ENCODE assay signal across 8 cellular contexts in the genomic region with DNA sequence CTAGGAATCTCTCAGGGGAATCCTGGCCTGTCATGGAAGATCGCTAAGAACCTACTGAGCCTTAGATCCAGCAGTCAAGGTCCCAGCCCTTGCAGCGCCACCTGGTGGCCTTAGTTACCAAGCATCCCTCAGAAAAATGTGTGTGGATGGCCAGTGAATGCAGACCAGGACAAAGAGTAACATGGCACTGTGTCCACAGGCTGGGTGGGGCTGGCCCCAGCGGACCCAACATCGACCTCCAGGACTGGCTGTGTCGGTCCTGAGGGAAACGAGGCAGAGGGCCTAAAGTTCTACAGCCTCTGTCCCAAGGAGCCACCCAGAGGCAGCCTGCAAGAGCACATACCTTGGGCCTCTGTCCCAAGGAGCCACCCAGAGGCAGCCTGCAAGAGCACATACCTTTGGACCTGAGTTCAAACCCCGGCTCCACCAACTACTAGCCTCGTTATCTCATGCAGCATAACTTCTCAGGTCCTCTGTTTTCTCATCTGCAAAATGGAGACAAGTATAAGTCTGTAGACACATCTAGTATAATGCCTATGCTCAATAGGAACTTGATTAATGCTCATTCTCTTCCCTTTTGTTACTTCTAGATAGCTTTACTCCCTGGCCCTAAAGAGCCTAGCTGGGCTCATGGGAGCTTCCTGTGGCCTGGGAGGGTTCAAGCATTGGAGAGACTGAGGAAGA. TPM values are rescaled to one million over a fixed set of nuclear protein-coding genes. Genes with fewer than 3 reads are reported as not detected.
DNase-seq lines count a peak whose midpoint lies in the region; ATAC-seq and TF ChIP-seq lines count a peak whose summit lies in the region.

No MANE protein-coding gene starts in this region.

- H3K27ac Mint-ChIP-seq in activated naive CD8-positive, alpha-beta T cell treated with anti-CD3 and anti-CD28 coated beads, Interleukin-2, amount 10 ng/mL, durations not matched to agents 7 days and 5 days = peak overlapping the region; percentile 86

- H3K27me3 ChIP-seq in heart left ventricle = no peaks in the 10 kb centered on the region

- no peaks in the 10 kb centered on the region for H3K36me3 Mint-ChIP-seq in activated naive CD8-positive, alpha-beta T cell treated with anti-CD3 and anti-CD28 coated beads, Interleukin-2, amount 10 ng/mL, durations not matched to agents 7 days and 5 days

- POLR2A ChIA-PET in activated naive CD8-positive, alpha-beta T cell treated with anti-CD3 and anti-CD28 coated beads, Interleukin-2, amount 10 ng/mL, durations not matched to agents 7 days and 5 days (lab: Charles Lee) = interaction anchor here (0.7 to 2.6 kb wide), 6 partner anchors 15 to 281 kb away, joined by 3 to 9 read pairs (median 4); no protein-coding TSS in a partner anchor

- no peaks in the 10 kb centered on the region for H3K9me3 ChIP-seq in heart left ventricle

- peak; percentile 20 for ATAC-seq in activated naive CD8-positive, alpha-beta T cell treated with anti-CD3 and anti-CD28 coated beads, Interleukin-2, amount 10 ng/mL, durations not matched to agents 7 days and 5 days (ENCODE audit: low read depth)
- peak; percentile 24 to 86 (median 80) for ATAC-seq in heart left ventricle
- ATAC-seq in GM21723 (IDR thresholded peaks at IDR 0.05; ENCODE audit: unreplicated experiment) = no peak
- ATAC-seq in GM19023 (IDR thresholded peaks at IDR 0.05; ENCODE audit: unreplicated experiment) = no peak

- H3K27ac ChIP-seq in heart left ventricle = peak overlapping the region in 1 of 12 donors; percentile 63

- H3K4me1 Mint-ChIP-seq in activated naive CD8-positive, alpha-beta T cell treated with anti-CD3 and anti-CD28 coated beads, Interleukin-2, amount 10 ng/mL, durations not matched to agents 7 days and 5 days = peaks cover 52% of the 10 kb centered on the region

- no peaks in the 10 kb centered on the region for H3K9me3 Mint-ChIP-seq in activated naive CD8-positive, alpha-beta T cell treated with anti-CD3 and anti-CD28 coated beads, Interleukin-2, amount 10 ng/mL, durations not matched to agents 7 days and 5 days

- peaks cover 0 to 72% (median 5%) of the 10 kb centered on the region in 12 donors for H3K4me1 ChIP-seq in heart left ventricle

- TF ChIP-seq CTCF in GM12864 (IDR thresholded peaks at IDR 0.05; ENCODE audit: low read depth, low read length, missing control alignments) (peak; percentile 79), heart left ventricle (IDR thresholded peaks at IDR 0.05) (peak; percentile 80 to 94 (median 87))

- TF ChIP-seq POLR2A in heart left ventricle (IDR thresholded peaks at IDR 0.05) = no peak

- intact Hi-C loops in heart left ventricle (cut with DNase I) = loop anchor here (1.0 to 10.0 kb wide), 8 partner anchors 58 to 154 kb away; a partner anchor contains a TSS

- DNase-seq in GM12864 (ENCODE audit: low read depth) (no peak), NCI-H1105 (lab: John Stamatoyannopoulos, UW) (peak; percentile 26), SW 1271 (lab: John Stamatoyannopoulos, UW) (peak; percentile 42 to 79), heart left ventricle (peak; percentile 73 to 88 (median 80)), pulmonary artery endothelial cell (ENCODE audit: low read depth, low spot score) (peak; percentile 50)
- DNase-seq in activated naive CD8-positive, alpha-beta T cell treated with anti-CD3 and anti-CD28 coated beads, Interleukin-2, amount 10 ng/mL, durations not matched to agents 7 days and 5 days = peak; percentile 82

- peaks cover 3% of the 10 kb centered on the region for H3K27me3 Mint-ChIP-seq in activated naive CD8-positive, alpha-beta T cell treated with anti-CD3 and anti-CD28 coated beads, Interleukin-2, amount 10 ng/mL, durations not matched to agents 7 days and 5 days

- H3K4me3 ChIP-seq in GM12864 (ENCODE audit: low read depth, low read length) (no peak overlapping the region), heart left ventricle (no peak overlapping the region)

- WGBS in heart left ventricle, 4 donors = 35 to 40% (median 38%) methylated on average over 5 to 8 of the region's 8 CpGs

- H3K4me3 Mint-ChIP-seq in activated naive CD8-positive, alpha-beta T cell treated with anti-CD3 and anti-CD28 coated beads, Interleukin-2, amount 10 ng/mL, durations not matched to agents 7 days and 5 days = peak overlapping the region; percentile 61

- no peaks in the 10 kb centered on the region for H3K36me3 ChIP-seq in heart left ventricle

RNA-seq across cellular contexts. Expression of a gene that starts 57.5 kb away (rescaled TPM):
- 100 to 1,000 TPM; 113 to 122 TPM for total RNA-seq in activated naive CD8-positive, alpha-beta T cell treated with anti-CD3 and anti-CD28 coated beads, Interleukin-2, amount 10 ng/mL, durations not matched to agents 7 days and 5 days
- total RNA-seq in heart left ventricle = 100 to 1,000 TPM in 5 of 9 donors, 10 to 100 TPM in 4; 51.8 to 149 (median 105) TPM
- polyA plus RNA-seq in heart left ventricle = 10 to 100 TPM; 24.8 to 41.8 TPM
- total RNA-seq in pulmonary artery endothelial cell = 136 and 205 TPM in 2 replicates

Comparison
In these comparisons a context has a peak if more than half of its experiments do, and no peak if none do; other contexts are left out.
1. ATAC-seq: peak in activated naive CD8-positive, alpha-beta T cell treated with anti-CD3 and anti-CD28 coated beads, Interleukin-2, amount 10 ng/mL, durations not matched to agents 7 days and 5 days (single experiment) and heart left ventricle (4 of 4); none in GM21723 (single experiment) and GM19023 (single experiment).